1 cellular context compared by ENCODE assay signal in genomic region chr7:156074982-156075615, GRCh38.
TF ChIP-seq lines count a peak whose summit lies in the region.

No MANE protein-coding gene starts in this region.

TF ChIP-seq in K562, 482 proteins besides CTCF, POLR2A, EP300 and RAD21 (continued from another document and continues in another):
- no peak for TF ChIP-seq AFF4 (CRISPR knock-in tag; IDR thresholded peaks at IDR 0.05)
- TF ChIP-seq ZBTB26 (CRISPR knock-in tag; IDR thresholded peaks at IDR 0.05): no peak
- no peak for TF ChIP-seq ZNF347 (CRISPR knock-in tag; IDR thresholded peaks at IDR 0.05; ENCODE audit: low read depth)
- TF ChIP-seq ELK3 (CRISPR knock-in tag; IDR thresholded peaks at IDR 0.05): no peak
- TF ChIP-seq ARID3B (CRISPR knock-in tag; IDR thresholded peaks at IDR 0.05; ENCODE audit: borderline replicate concordance): no peak
- TF ChIP-seq MAX (CRISPR knock-in tag; IDR thresholded peaks at IDR 0.05): no peak
- no peak for TF ChIP-seq OTX1 (CRISPR knock-in tag; IDR thresholded peaks at IDR 0.05)
- TF ChIP-seq ESRRB (CRISPR knock-in tag; IDR thresholded peaks at IDR 0.05; ENCODE audit: borderline replicate concordance): no peak
- TF ChIP-seq KAT8 (IDR thresholded peaks at IDR 0.05; ENCODE audit: low read depth): no peak
- TF ChIP-seq MTA3 (IDR thresholded peaks at IDR 0.05; ENCODE audit: borderline replicate concordance): peak; percentile 62; the same call in 1 of the 2 replicates
- TF ChIP-seq BRD9 (IDR thresholded peaks at IDR 0.05; ENCODE audit: low read depth, partially characterized antibody): no peak
- no peak for TF ChIP-seq SNAPC5 (CRISPR knock-in tag; IDR thresholded peaks at IDR 0.05)
- no peak for TF ChIP-seq GTF3C2 (IDR thresholded peaks at IDR 0.05; ENCODE audit: borderline replicate concordance, extremely low read depth, insufficient read length)
- no peak for TF ChIP-seq HDAC1 (IDR thresholded peaks at IDR 0.05)
- no peak for TF ChIP-seq CAMTA2 (CRISPR knock-in tag; conservative IDR thresholded peaks at IDR 0.05)
- no peak for TF ChIP-seq E2F1 (CRISPR knock-in tag; IDR thresholded peaks at IDR 0.05)
- no peak; the same call in 1 of the 2 replicates for TF ChIP-seq TFAP4 (CRISPR knock-in tag; IDR thresholded peaks at IDR 0.05; ENCODE audit: borderline replicate concordance)
- no peak for TF ChIP-seq RBM22 (IDR thresholded peaks at IDR 0.05; ENCODE audit: low read depth, low read length, poor library complexity, severe bottlenecking)
- no peak for TF ChIP-seq ZNF134 (CRISPR knock-in tag; conservative IDR thresholded peaks at IDR 0.05)
- no peak for TF ChIP-seq CREB1 (IDR thresholded peaks at IDR 0.05)
- no peak for TF ChIP-seq CREB1 (CRISPR knock-in tag; IDR thresholded peaks at IDR 0.05)
- no peak for TF ChIP-seq SUPT5H (IDR thresholded peaks at IDR 0.05)
- peak; percentile 65 for TF ChIP-seq CREM (IDR thresholded peaks at IDR 0.05; ENCODE audit: low read depth)
- no peak for TF ChIP-seq NBN (IDR thresholded peaks at IDR 0.05; ENCODE audit: low read depth)
- no peak for TF ChIP-seq ARID4B (CRISPR knock-in tag; IDR thresholded peaks at IDR 0.05)
- no peak for TF ChIP-seq NUFIP1 (IDR thresholded peaks at IDR 0.05; ENCODE audit: partially characterized antibody)
- TF ChIP-seq PTBP1 (IDR thresholded peaks at IDR 0.05; ENCODE audit: low read depth, low read length): no peak
- TF ChIP-seq RFX1 (IDR thresholded peaks at IDR 0.05): no peak
- no peak for TF ChIP-seq ZNF184 (CRISPR knock-in tag; IDR thresholded peaks at IDR 0.05)
- no peak for TF ChIP-seq TSC22D4 (tag; IDR thresholded peaks at IDR 0.05)
- TF ChIP-seq ZNF639 (CRISPR knock-in tag; conservative IDR thresholded peaks at IDR 0.05 in 1 of 2, IDR thresholded peaks at IDR 0.05 in 1 of 2): no peak
- no peak for TF ChIP-seq TAL1 (IDR thresholded peaks at IDR 0.05)
